In genomic region chr16:55816222-55816621, GRCh38 we compare ENCODE assay signal across 19 cellular contexts. TPM values are rescaled to one million over a fixed set of nuclear protein-coding genes. Genes with fewer than 3 reads are reported as not detected.
"Had no signal": no experiment of that assay in that cellular context is flagged by ENCODE, and none has a peak within 500 bp of the region (broad histone marks: within the 10 kb centered on the region; RNA-seq: fewer than 3 reads in every experiment).

No MANE protein-coding gene starts in this region.

RNA-seq across cellular contexts. Expression of gene CES1, which starts 16.7 kb away (rescaled TPM):
- total RNA-seq: dermis microvascular lymphatic vessel endothelial cell, glomerular endothelial cell, progenitor cell of endocrine pancreas, smooth muscle cell had no signal
- polyA plus RNA-seq: neural cell had no signal

RNA-seq across cellular contexts. Expression of gene CES5A, which starts 59.0 kb away (rescaled TPM):
- total RNA-seq: dermis microvascular lymphatic vessel endothelial cell, esophagus muscularis mucosa, fibroblast of villous mesenchyme, gastrocnemius medialis, glomerular endothelial cell, hepatocyte, left colon, lung microvascular endothelial cell, mononuclear cell, natural killer cell, pancreas, progenitor cell of endocrine pancreas, right atrium auricular region, sciatic nerve, smooth muscle cell, transverse colon, upper lobe of right lung, uterus had no signal
- polyA plus RNA-seq: hepatocyte, pancreas, smooth muscle cell had no signal
